ENCODE assay signal across 8 cellular contexts in the genomic region with DNA sequence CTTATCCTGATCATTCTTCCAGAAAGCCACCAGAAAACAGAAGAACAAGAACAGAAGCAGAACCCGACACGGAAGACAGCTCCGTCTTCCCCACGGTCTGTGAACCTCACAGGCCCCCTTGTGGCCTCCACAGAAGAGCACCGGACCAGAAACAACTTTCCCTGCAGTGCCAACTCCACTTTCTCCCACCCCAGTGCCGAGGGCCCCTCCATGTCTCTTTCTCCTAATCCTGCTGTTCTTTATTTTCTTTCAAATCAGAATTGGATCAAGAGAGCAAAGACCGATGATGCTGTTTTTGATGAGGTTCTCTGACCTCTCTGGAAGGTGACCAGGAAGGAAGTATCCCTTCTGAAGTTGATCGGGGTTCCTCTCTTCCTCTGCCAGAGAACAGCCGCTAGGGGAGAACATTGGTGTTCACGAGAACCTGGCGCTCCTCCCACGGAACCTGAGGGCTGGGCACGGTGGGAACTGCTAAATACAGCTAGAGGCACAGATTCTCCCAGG.
A peak's percentile ranks its signal among the peaks of the same experiment; 100 is the strongest.
DNase-seq lines count a peak whose midpoint lies in the region; TF ChIP-seq lines count a peak whose summit lies in the region.

No MANE protein-coding gene starts in this region.

- H3K27me3 ChIP-seq in parathyroid adenoma (ENCODE audit: control insufficient read depth, insufficient read depth, low read length), result no peaks in the 10 kb centered on the region

- no peaks in the 10 kb centered on the region for H3K79me2 ChIP-seq in parathyroid adenoma

- peak overlapping the region; percentile 47 for H3K4me2 ChIP-seq in parathyroid adenoma (ENCODE audit: low read length)

- TF ChIP-seq RAD21 in Ishikawa (IDR thresholded peaks at IDR 0.05; ENCODE audit: low read depth), result peak; percentile 57

- TF ChIP-seq EP300 in Ishikawa (IDR thresholded peaks at IDR 0.05; ENCODE audit: borderline replicate concordance), result no peak

- peaks cover 2% of the 10 kb centered on the region for H3K4me1 ChIP-seq in parathyroid adenoma

- no peak overlapping the region for H3K4me3 ChIP-seq in parathyroid adenoma (ENCODE audit: low read depth, low read length)

- H2AFZ ChIP-seq in parathyroid adenoma, result no peak overlapping the region

- H3K9ac ChIP-seq in parathyroid adenoma, result no peak overlapping the region

- DNase-seq in NCI-H1417 (lab: John Stamatoyannopoulos, UW), result peak; percentile 17 to 61 (median 22)
- no peak for DNase-seq in NCI-H1417 treated with DMSO at 0.1 percent for 48 hours (lab: John Stamatoyannopoulos, UW)
- peak; percentile 41 for DNase-seq in SW480 (ENCODE audit: low spot score)
- DNase-seq in fibroblast of gingiva (ENCODE audit: low read depth), result peak; percentile 49
- no peak for DNase-seq in T-helper 9 cell
- no peak for DNase-seq in activated gamma-delta T cell (lab: John Stamatoyannopoulos, UW)

- TF ChIP-seq CTCF in parathyroid adenoma (IDR thresholded peaks at IDR 0.05), result peak; percentile 60

- no peaks in the 10 kb centered on the region for H3K36me3 ChIP-seq in parathyroid adenoma (ENCODE audit: control insufficient read depth, insufficient read depth, low read length)

- no peaks in the 10 kb centered on the region for H3K9me3 ChIP-seq in parathyroid adenoma (ENCODE audit: control insufficient read depth, low read length)

- no peak overlapping the region for H3K27ac ChIP-seq in parathyroid adenoma

TF ChIP-seq in Ishikawa, 13 proteins besides CTCF, POLR2A, EP300 and RAD21:
- TF ChIP-seq TAF1 (IDR thresholded peaks at IDR 0.05; ENCODE audit: low read depth) (no peak), EGR1 (IDR thresholded peaks at IDR 0.05) (no peak), TCF12 (IDR thresholded peaks at IDR 0.05; ENCODE audit: low read depth) (no peak), FOXM1 (IDR thresholded peaks at IDR 0.05; ENCODE audit: borderline replicate concordance, low read depth) (no peak), TEAD4 (IDR thresholded peaks at IDR 0.05) (no peak), ZBTB7A (IDR thresholded peaks at IDR 0.05; ENCODE audit: low read depth) (no peak), YY1 (IDR thresholded peaks at IDR 0.05; ENCODE audit: low read depth) (no peak), NFIC (IDR thresholded peaks at IDR 0.05) (no peak), CREB1 (IDR thresholded peaks at IDR 0.05; ENCODE audit: low read depth) (no peak), CEBPB (IDR thresholded peaks at IDR 0.05) (no peak)
- TF ChIP-seq, protein P1, sequence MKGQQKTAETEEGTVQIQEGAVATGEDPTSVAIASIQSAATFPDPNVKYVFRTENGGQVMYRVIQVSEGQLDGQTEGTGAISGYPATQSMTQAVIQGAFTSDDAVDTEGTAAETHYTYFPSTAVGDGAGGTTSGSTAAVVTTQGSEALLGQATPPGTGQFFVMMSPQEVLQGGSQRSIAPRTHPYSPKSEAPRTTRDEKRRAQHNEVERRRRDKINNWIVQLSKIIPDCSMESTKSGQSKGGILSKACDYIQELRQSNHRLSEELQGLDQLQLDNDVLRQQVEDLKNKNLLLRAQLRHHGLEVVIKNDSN (IDR thresholded peaks at IDR 0.05), result no peak
- TF ChIP-seq, protein P2, sequence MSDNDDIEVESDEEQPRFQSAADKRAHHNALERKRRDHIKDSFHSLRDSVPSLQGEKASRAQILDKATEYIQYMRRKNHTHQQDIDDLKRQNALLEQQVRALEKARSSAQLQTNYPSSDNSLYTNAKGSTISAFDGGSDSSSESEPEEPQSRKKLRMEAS (IDR thresholded peaks at IDR 0.05), result no peak
- TF ChIP-seq, protein P3, sequence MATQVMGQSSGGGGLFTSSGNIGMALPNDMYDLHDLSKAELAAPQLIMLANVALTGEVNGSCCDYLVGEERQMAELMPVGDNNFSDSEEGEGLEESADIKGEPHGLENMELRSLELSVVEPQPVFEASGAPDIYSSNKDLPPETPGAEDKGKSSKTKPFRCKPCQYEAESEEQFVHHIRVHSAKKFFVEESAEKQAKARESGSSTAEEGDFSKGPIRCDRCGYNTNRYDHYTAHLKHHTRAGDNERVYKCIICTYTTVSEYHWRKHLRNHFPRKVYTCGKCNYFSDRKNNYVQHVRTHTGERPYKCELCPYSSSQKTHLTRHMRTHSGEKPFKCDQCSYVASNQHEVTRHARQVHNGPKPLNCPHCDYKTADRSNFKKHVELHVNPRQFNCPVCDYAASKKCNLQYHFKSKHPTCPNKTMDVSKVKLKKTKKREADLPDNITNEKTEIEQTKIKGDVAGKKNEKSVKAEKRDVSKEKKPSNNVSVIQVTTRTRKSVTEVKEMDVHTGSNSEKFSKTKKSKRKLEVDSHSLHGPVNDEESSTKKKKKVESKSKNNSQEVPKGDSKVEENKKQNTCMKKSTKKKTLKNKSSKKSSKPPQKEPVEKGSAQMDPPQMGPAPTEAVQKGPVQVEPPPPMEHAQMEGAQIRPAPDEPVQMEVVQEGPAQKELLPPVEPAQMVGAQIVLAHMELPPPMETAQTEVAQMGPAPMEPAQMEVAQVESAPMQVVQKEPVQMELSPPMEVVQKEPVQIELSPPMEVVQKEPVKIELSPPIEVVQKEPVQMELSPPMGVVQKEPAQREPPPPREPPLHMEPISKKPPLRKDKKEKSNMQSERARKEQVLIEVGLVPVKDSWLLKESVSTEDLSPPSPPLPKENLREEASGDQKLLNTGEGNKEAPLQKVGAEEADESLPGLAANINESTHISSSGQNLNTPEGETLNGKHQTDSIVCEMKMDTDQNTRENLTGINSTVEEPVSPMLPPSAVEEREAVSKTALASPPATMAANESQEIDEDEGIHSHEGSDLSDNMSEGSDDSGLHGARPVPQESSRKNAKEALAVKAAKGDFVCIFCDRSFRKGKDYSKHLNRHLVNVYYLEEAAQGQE (IDR thresholded peaks at IDR 0.05; ENCODE audit: low read depth), result no peak
TF ChIP-seq in Ishikawa: peak in this region for 0.

Comparison
In these comparisons a context has a peak if more than half of its experiments do, and no peak if none do; other contexts are left out.
1. DNase-seq: peak in NCI-H1417 (3 of 3), SW480 (single experiment) and fibroblast of gingiva (single experiment); none in NCI-H1417 treated with DMSO at 0.1 percent for 48 hours (single experiment), T-helper 9 cell (single experiment) and activated gamma-delta T cell (single experiment).